14 cellular contexts compared by ENCODE assay signal in the genomic region with DNA sequence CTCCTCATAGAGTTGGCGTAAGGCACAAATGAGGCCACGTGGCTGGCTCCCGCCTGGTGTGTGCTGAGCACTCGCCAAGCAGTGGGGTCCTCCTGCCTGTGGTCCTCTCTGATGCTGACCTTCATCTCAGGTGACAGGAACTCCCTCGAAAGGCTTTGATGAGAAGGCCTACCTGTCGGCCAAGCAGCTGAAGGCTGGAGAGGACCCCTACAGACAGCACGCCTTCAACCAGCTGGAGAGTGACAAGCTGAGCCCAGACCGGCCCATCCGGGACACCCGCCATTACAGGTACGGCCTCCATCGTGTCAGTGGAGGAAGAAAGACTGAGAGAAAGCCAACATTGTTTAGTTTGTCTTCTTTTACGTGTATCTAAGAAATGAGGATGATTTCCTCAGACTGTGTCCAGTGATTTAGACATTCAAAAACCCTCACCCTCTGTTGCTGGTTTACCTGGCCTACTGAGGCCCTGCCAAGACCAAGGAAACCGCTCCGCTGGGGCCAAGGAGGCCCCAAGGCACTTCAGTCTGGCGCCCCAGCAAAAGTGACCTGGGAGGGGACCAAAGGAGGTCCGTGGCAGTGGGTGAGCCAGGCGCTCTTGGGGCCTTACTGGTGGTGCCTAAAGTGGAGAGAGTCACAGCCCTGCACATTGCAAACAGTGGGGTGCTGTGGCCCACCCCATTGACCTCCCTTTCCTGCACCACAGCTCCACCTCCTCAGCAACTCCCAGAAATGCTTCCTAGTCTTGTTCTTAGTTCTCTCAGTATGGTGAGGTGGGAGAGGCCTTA.
"Had no signal": no experiment of that assay in that cellular context is flagged by ENCODE, and none has a peak within 500 bp of the region (broad histone marks: within the 10 kb centered on the region; RNA-seq: fewer than 3 reads in every experiment).

No MANE protein-coding gene starts in this region.

- FAIRE-seq: small intestine had no signal

- H3K9me3 ChIP-seq: breast epithelium, esophagus squamous epithelium, neutrophil had no signal

- H3K27ac ChIP-seq: dorsolateral prefrontal cortex, esophagus squamous epithelium, neutrophil had no signal

- H3K36me3 Mint-ChIP-seq: stimulated activated naive B cell treated with anti-CD40 and anti-IgM and Interleukin-4, amounts not matched to agents 10 μg/mL and 1 μg/mL and 100 μg/mL, for 72 hours had no signal

- H3K4me1 ChIP-seq: breast epithelium had no signal

- ATAC-seq: activated CD8-positive, alpha-beta T cell treated with anti-CD3 and anti-CD28 coated beads, Interleukin-2, amount 10 ng/mL, durations not matched to agents 7 days and 5 days; stimulated activated naive B cell treated with anti-CD40 and anti-IgM and Interleukin-4, amounts not matched to agents 10 μg/mL and 1 μg/mL and 100 μg/mL, for 72 hours had no signal

- H3K9me3 Mint-ChIP-seq: activated T-helper 2 cell treated with anti-CD3 and anti-CD28 coated beads, Interferon-gamma antibody, Interleukin-2, Interleukin-4, amounts not matched to agents 10 μg/mL and 5 μg/mL and 100 μg/mL, durations not matched to agents 14 hours and 24 hours and 36 hours; T-helper 2 cell treated with Interferon-gamma antibody and Interleukin-4, amounts not matched to agents 5 μg/mL and 100 μg/mL, for 36 hours had no signal

- H3K4me3 Mint-ChIP-seq: activated CD8-positive, alpha-beta T cell treated with anti-CD3 and anti-CD28 coated beads, Interleukin-2, amount 10 ng/mL, durations not matched to agents 7 days and 5 days; stimulated activated naive B cell treated with anti-CD40 and anti-IgM and Interleukin-4, amounts not matched to agents 10 μg/mL and 1 μg/mL and 100 μg/mL, for 72 hours; T-helper 2 cell treated with Interferon-gamma antibody and Interleukin-4, amounts not matched to agents 5 μg/mL and 100 μg/mL, for 36 hours had no signal

- H3K4me3 ChIP-seq: breast epithelium, dorsolateral prefrontal cortex, esophagus squamous epithelium had no signal

- DNase-seq: activated CD4-positive, CD25-positive, alpha-beta regulatory T cell treated with anti-CD3 and anti-CD28 coated beads, Interleukin-2, amount 50 U/mL, for 72 hours; activated CD8-positive, alpha-beta T cell treated with anti-CD3 and anti-CD28 coated beads, Interleukin-2, amount 10 ng/mL, durations not matched to agents 7 days and 5 days; esophagus squamous epithelium; mesenchymal stem cell; retina; SIG-M5; small intestine; stimulated activated naive B cell treated with anti-CD40 and anti-IgM and Interleukin-4, amounts not matched to agents 10 μg/mL and 1 μg/mL and 100 μg/mL, for 72 hours; trophoblast cell had no signal

- H3K27me3 ChIP-seq: breast epithelium, dorsolateral prefrontal cortex, neutrophil had no signal

- H3K27ac Mint-ChIP-seq: activated CD8-positive, alpha-beta T cell treated with anti-CD3 and anti-CD28 coated beads, Interleukin-2, amount 10 ng/mL, durations not matched to agents 7 days and 5 days; activated T-helper 2 cell treated with anti-CD3 and anti-CD28 coated beads, Interferon-gamma antibody, Interleukin-2, Interleukin-4, amounts not matched to agents 10 μg/mL and 5 μg/mL and 100 μg/mL, durations not matched to agents 14 hours and 24 hours and 36 hours; stimulated activated naive B cell treated with anti-CD40 and anti-IgM and Interleukin-4, amounts not matched to agents 10 μg/mL and 1 μg/mL and 100 μg/mL, for 72 hours; T-helper 2 cell treated with Interferon-gamma antibody and Interleukin-4, amounts not matched to agents 5 μg/mL and 100 μg/mL, for 36 hours had no signal

- H3K36me3 ChIP-seq: breast epithelium, esophagus squamous epithelium, neutrophil had no signal
